In genomic region chr3:132380979-132381944, GRCh38 we compare ENCODE assay signal across 26 cellular contexts. TPM values are rescaled to one million over a fixed set of nuclear protein-coding genes. Genes with fewer than 3 reads are reported as not detected.
DNase-seq lines count a peak whose midpoint lies in the region; ATAC-seq, FAIRE-seq and TF ChIP-seq lines count a peak whose summit lies in the region.
"Had no signal": no experiment of that assay in that cellular context is flagged by ENCODE, and none has a peak within 500 bp of the region (broad histone marks: within the 10 kb centered on the region; RNA-seq: fewer than 3 reads in every experiment).

No MANE protein-coding gene starts in this region.

- H3K27me3 ChIP-seq in A673 (replicated peaks; ENCODE audit: insufficient read depth, low read depth, low read length, poor library complexity) (no peaks in the 10 kb centered on the region), GM12878 (replicated peaks in 1 of 2; ENCODE audit: control insufficient read depth in 2 of 2, insufficient read depth in 2 of 2, low read length in 1 of 2) (no peaks in the 10 kb centered on the region), iPS-18a (ENCODE audit: control insufficient read depth, insufficient read depth, low read length) (no peaks in the 10 kb centered on the region)
- H3K27me3 ChIP-seq: BLaER1 had no signal

- no peak for TF ChIP-seq EP300 in GM12878 (IDR thresholded peaks at IDR 0.05; ENCODE audit: borderline replicate concordance in 1 of 2, control insufficient read depth in 1 of 2, low read depth in 2 of 2, low read length in 2 of 2)

- H3K4me1 Mint-ChIP-seq in CD14-positive monocyte: peaks cover 1% of the 10 kb centered on the region
- H3K4me1 Mint-ChIP-seq: activated CD4-positive, alpha-beta T cell treated with anti-CD3 and anti-CD28 coated beads, Interleukin-2, amount 10 ng/mL, durations not matched to agents 7 days and 5 days; central memory CD8-positive, alpha-beta T cell had no signal

- peaks cover 0 to 1% (median 0%) of the 10 kb centered on the region in 3 donors for H3K27me3 Mint-ChIP-seq in CD14-positive monocyte (ENCODE audit: low read depth in 3 of 3)

- 40% methylated on average over 15 of the region's 15 CpGs for WGBS in GM12878 (ENCODE audit: insufficient coverage, insufficient replicate concordance, low lambda C conversion rate, missing lambda C conversion rate)

- TF ChIP-seq POLR2A in GM12878 (IDR thresholded peaks at IDR 0.05; ENCODE audit: low read depth, low read length): no peak

- TF ChIP-seq RAD21 in GM12878 (IDR thresholded peaks at IDR 0.05; ENCODE audit: insufficient read depth, low read depth, low read length): no peak

- RAD21 ChIA-PET in GM12878 (lab: Charles Lee; ENCODE audit: unreplicated experiment): no interaction called here

- ATAC-seq in HG02870 (IDR thresholded peaks at IDR 0.05; ENCODE audit: unreplicated experiment) (peak; percentile 56), GM12878 (peak; percentile 31)
- ATAC-seq: esophagus mucosa; heart right ventricle; naive thymus-derived CD4-positive, alpha-beta T cell had no signal

- H3K27ac ChIP-seq in A673 (ENCODE audit: low read depth, low read length, poor library complexity, severe bottlenecking): no peak overlapping the region
- H3K27ac ChIP-seq in GM12878 (ENCODE audit: control insufficient read depth, insufficient read depth): no peak overlapping the region
- peak overlapping the region; percentile 65 for H3K27ac ChIP-seq in iPS-18a (ENCODE audit: low read length)
- H3K27ac ChIP-seq: BLaER1, heart right ventricle had no signal

- BruUV-seq in A673 (replicated peaks; lab: Mats Ljungman, UMichigan): no TSS peak
- no TSS peak for BruUV-seq in GM12878 (replicated peaks; lab: Mats Ljungman, UMichigan)

- CTCF ChIA-PET in A673 (lab: Charles Lee): no interaction called here
- CTCF ChIA-PET in GM12878 (lab: Yijun Ruan, JAX): interaction anchor here (1.0 to 1.1 kb wide), 2 partner anchors 12 to 29 kb away, joined by 3 read pairs; no protein-coding TSS in a partner anchor

- DNase-seq in A673 (ENCODE audit: low spot score): peak; percentile 42
- no peak for DNase-seq in GM12878 (ENCODE audit: low read depth, low spot score)
- DNase-seq in CD14-positive monocyte (ENCODE audit: low spot score): no peak
- DNase-seq in OCI-M1 (lab: John Stamatoyannopoulos, UW): no peak
- no peak for DNase-seq in NCI-H510A (lab: John Stamatoyannopoulos, UW)
- DNase-seq in activated CD4-positive, CD25-positive, alpha-beta regulatory T cell treated with anti-CD3 and anti-CD28 coated beads, Interleukin-2, amount 50 U/mL, for 72 hours: no peak
- DNase-seq: activated CD4-positive, alpha-beta T cell treated with anti-CD3 and anti-CD28 coated beads, Interleukin-2, amount 10 ng/mL, durations not matched to agents 7 days and 5 days; activated CD8-positive, alpha-beta memory T cell treated with anti-CD3 and anti-CD28 coated beads, Interleukin-2, amount 50 U/mL, for 48 hours; activated gamma-delta T cell treated with Interleukin-2 at 50 U/mL for 16 hours; heart right ventricle; islet precursor cell; naive thymus-derived CD4-positive, alpha-beta T cell; NCI-H1105; NCI-H2081 treated with DMSO at 0.1 percent for 48 hours; NCI-H524 treated with DMSO at 0.1 percent for 48 hours; Right ventricle myocardium superior; substantia nigra had no signal

- no peaks in the 10 kb centered on the region for H4K20me1 ChIP-seq in GM12878 (ENCODE audit: control insufficient read depth, insufficient read depth)
- H4K20me1 ChIP-seq: BLaER1 had no signal

- H3K36me3 ChIP-seq in A673 (ENCODE audit: insufficient read depth, low read length, poor library complexity, severe bottlenecking): no peaks in the 10 kb centered on the region
- no peaks in the 10 kb centered on the region for H3K36me3 ChIP-seq in GM12878 (ENCODE audit: control insufficient read depth in 2 of 2, insufficient read depth in 2 of 2, low read length in 1 of 2)
- H3K36me3 ChIP-seq in iPS-18a (ENCODE audit: control insufficient read depth, low read depth, low read length): no peaks in the 10 kb centered on the region
- H3K36me3 ChIP-seq: heart right ventricle had no signal

- FAIRE-seq in GM12878 (lab: Jason Lieb, UNC): no peak
- FAIRE-seq: A204.1, GM12891, TTC549 had no signal

- no peak overlapping the region for H2AFZ ChIP-seq in GM12878 (ENCODE audit: control insufficient read depth, low read depth, low read length)

- POLR2A ChIA-PET in A673 (lab: Charles Lee; ENCODE audit: low non-redundant PET): no interaction called here
- POLR2A ChIA-PET in GM12878 (lab: Charles Lee): no interaction called here

- no peaks in the 10 kb centered on the region for H3K9me3 ChIP-seq in A673 (ENCODE audit: low read depth, low read length, poor library complexity, severe bottlenecking)
- H3K9me3 ChIP-seq in GM12878 (replicated peaks; ENCODE audit: control insufficient read depth, insufficient read depth, low read length): peaks cover 5% of the 10 kb centered on the region; the same call in 2 of the 3 replicates
- H3K9me3 ChIP-seq in iPS-18a (ENCODE audit: control insufficient read depth, low read depth, low read length): peaks cover 3% of the 10 kb centered on the region
- H3K9me3 ChIP-seq: heart right ventricle had no signal

- in situ Hi-C loops in GM12878 (cut with MboI): no loop called here

- intact Hi-C loops in A673 (cut with micrococcal nuclease; ENCODE audit: unreplicated experiment) (no loop called here), GM12878 (cut with micrococcal nuclease; ENCODE audit: unreplicated experiment) (no loop called here), CD14-positive monocyte (cut with micrococcal nuclease) (no loop called here)

- SMC1A ChIA-PET in GM12878 (lab: Charles Lee; ENCODE audit: uncharacterized antibody, unreplicated experiment): interaction anchor here (0.8 to 1.0 kb wide), 3 partner anchors 17 to 21 kb away, joined by 3 to 4 read pairs (median 3); no protein-coding TSS in a partner anchor

- H3K4me3 Mint-ChIP-seq in CD14-positive monocyte: no peak overlapping the region
- H3K4me3 Mint-ChIP-seq: activated CD4-positive, alpha-beta T cell treated with anti-CD3 and anti-CD28 coated beads, Interleukin-2, amount 10 ng/mL, durations not matched to agents 7 days and 5 days; central memory CD8-positive, alpha-beta T cell; naive thymus-derived CD4-positive, alpha-beta T cell had no signal

- H3K4me3 ChIP-seq in A673 (ENCODE audit: low read depth, low read length, poor library complexity, severe bottlenecking) (no peak overlapping the region), GM12878 (no peak overlapping the region), iPS-18a (ENCODE audit: low read length) (peak overlapping the region; percentile 33)
- H3K4me3 ChIP-seq: BLaER1, heart right ventricle, lung had no signal

- peak overlapping the region; percentile 22; the same call in 1 of the 2 replicates for H3K4me2 ChIP-seq in GM12878 (ENCODE audit: control insufficient read depth, insufficient read depth)
- H3K4me2 ChIP-seq: BLaER1 had no signal

- peak overlapping the region in 2 of 7 donors; percentile 4 to 20 for H3K27ac Mint-ChIP-seq in CD14-positive monocyte
- H3K27ac Mint-ChIP-seq: activated CD4-positive, alpha-beta T cell treated with anti-CD3 and anti-CD28 coated beads, Interleukin-2, amount 10 ng/mL, durations not matched to agents 7 days and 5 days; naive thymus-derived CD4-positive, alpha-beta T cell had no signal

- peaks cover 15% of the 10 kb centered on the region for H3K4me1 ChIP-seq in A673 (ENCODE audit: insufficient read depth, low read length, poor library complexity, severe bottlenecking)
- H3K4me1 ChIP-seq in GM12878 (ENCODE audit: control insufficient read depth, insufficient read depth, low read length): peaks cover 4% of the 10 kb centered on the region; the same call in 1 of the 2 replicates
- peaks cover 42% of the 10 kb centered on the region for H3K4me1 ChIP-seq in iPS-18a (ENCODE audit: control insufficient read depth, low read depth, low read length)
- H3K4me1 ChIP-seq: heart right ventricle had no signal

- no peaks in the 10 kb centered on the region for H3K79me2 ChIP-seq in GM12878 (ENCODE audit: control insufficient read depth, insufficient read depth, low read length)

- H3K9ac ChIP-seq in GM12878 (ENCODE audit: control insufficient read depth, insufficient read depth, low read length) (no peak overlapping the region), iPS-18a (ENCODE audit: low read length) (peak overlapping the region; percentile 16)
- H3K9ac ChIP-seq: BLaER1 had no signal

- peaks cover 34 to 35% of the 10 kb centered on the region in 2 donors for H3K36me3 Mint-ChIP-seq in CD14-positive monocyte

- TF ChIP-seq CTCF in A673 (conservative IDR thresholded peaks at IDR 0.05; ENCODE audit: low read depth, low read length) (no peak), GM12878 (IDR thresholded peaks at IDR 0.05 in 2 of 3, conservative IDR thresholded peaks at IDR 0.05 in 1 of 3; ENCODE audit: control insufficient read depth in 2 of 3, extremely low read depth in 1 of 3, insufficient read depth in 1 of 3, low read depth in 3 of 3, low read length in 3 of 3) (no peak), CD14-positive monocyte (IDR thresholded peaks at IDR 0.05) (no peak)

- peaks cover 0 to 9% (median 2%) of the 10 kb centered on the region in 7 donors for H3K9me3 Mint-ChIP-seq in CD14-positive monocyte
- H3K9me3 Mint-ChIP-seq: activated CD4-positive, alpha-beta T cell treated with anti-CD3 and anti-CD28 coated beads, Interleukin-2, amount 10 ng/mL, durations not matched to agents 7 days and 5 days; central memory CD8-positive, alpha-beta T cell had no signal

TF ChIP-seq in GM12878, 131 proteins besides CTCF, POLR2A, EP300 and RAD21 (continues in another document):
- TF ChIP-seq YBX1 (IDR thresholded peaks at IDR 0.05) (no peak), RBBP5 (conservative IDR thresholded peaks at IDR 0.05) (no peak), ATF7 (IDR thresholded peaks at IDR 0.05; ENCODE audit: low read depth) (no peak)

RNA-seq across cellular contexts. Expression of gene DNAJC13, which starts 36.0 kb away (rescaled TPM):
- total RNA-seq in A673 (2021) (45.4 and 46.0 TPM in 2 replicates), GM12878 (2014; rRNA removed) (26.2 and 30.5 TPM in 2 replicates), GM12878 (2014; rRNA removed; fragmentation: Illumina TruSeq; extraction: Trizol) (33.2 and 33.9 TPM in 2 replicates), GM12878 (2021) (28.1 and 28.2 TPM in 2 replicates)
- 119 and 125 TPM in 2 replicates for total RNA-seq in GM12878 (2013; cell fraction: nucleolus; rRNA removed)
- polyA plus RNA-seq in GM12878 (2011; ENCODE audit: low read depth): 9.6 TPM
- polyA plus RNA-seq in GM12878 (2011; rRNA removed) (19.5 and 25.0 TPM in 2 replicates), GM12878 (2014; fragmentation: Illumina TruSeq; extraction: Trizol) (24.1 and 29.8 TPM in 2 replicates), GM12878 (2014; fragmentation: Nextera tagmentation; extraction: Ambion mirVana) (1 to 10 TPM; 8.3 to 8.7 TPM), GM12878 (2014; rRNA removed) (12.0 and 14.5 TPM in 2 replicates), GM12878 (2016; fragmentation: Nextera tagmentation; extraction: Ambion mirVana) (10 to 100 TPM; 11.9 to 13.8 TPM), CD14-positive monocyte (10 to 100 TPM; 18.7 to 32.3 TPM)
- polyA plus RNA-seq in GM12878 (2011; cell fraction: cytosol; rRNA removed): 8.1 and 9.9 TPM in 2 replicates
- polyA plus RNA-seq in GM12878 (2011; cell fraction: nucleus; rRNA removed): 22.2 and 23.7 TPM in 2 replicates
- polyA plus RNA-seq in GM12878 (2012): 10.3 and 15.8 TPM in 2 replicates
- 29.6 and 40.7 TPM in 2 replicates for polyA minus RNA-seq in GM12878 (2011; rRNA and poly(A)+ RNA removed)
- 15.1 and 18.1 TPM in 2 replicates for polyA minus RNA-seq in GM12878 (2011; cell fraction: cytosol; rRNA and poly(A)+ RNA removed)
- 38.7 and 55.9 TPM in 2 replicates for polyA minus RNA-seq in GM12878 (2011; cell fraction: nucleus; rRNA and poly(A)+ RNA removed)
